In genomic region chr11:68698993-68699392, GRCh38 we compare ENCODE assay signal across 9 cellular contexts. TPM values are rescaled to one million over a fixed set of nuclear protein-coding genes. Genes with fewer than 3 reads are reported as not detected.
"Had no signal": no experiment of that assay in that cellular context is flagged by ENCODE, and none has a peak within 500 bp of the region (broad histone marks: within the 10 kb centered on the region; RNA-seq: fewer than 3 reads in every experiment).

No MANE protein-coding gene starts in this region.

- DNase-seq: GDM1, GF-D8 had no signal

- ATAC-seq: GM12878 had no signal

- H3K4me3 ChIP-seq: GM12878 had no signal

- FAIRE-seq: G401.6, GM12878, GM12891, GM12892, GM18507, GM19239 had no signal

RNA-seq across cellular contexts. Expression of gene GAL, which starts 14.6 kb away (rescaled TPM):
- total RNA-seq: G401, GM12878 had no signal
